In genomic region chr6:12601881-12602280, GRCh38 we compare ENCODE assay signal across 24 cellular contexts.
DNase-seq lines count a peak whose midpoint lies in the region; ATAC-seq and TF ChIP-seq lines count a peak whose summit lies in the region.
"Had no signal": no experiment of that assay in that cellular context is flagged by ENCODE, and none has a peak within 500 bp of the region (broad histone marks: within the 10 kb centered on the region; RNA-seq: fewer than 3 reads in every experiment).

No MANE protein-coding gene starts in this region.

- no peak for TF ChIP-seq CTCF in OCI-LY7 (conservative IDR thresholded peaks at IDR 0.05; ENCODE audit: low read length)
- no peak for TF ChIP-seq CTCF in osteoblast (IDR thresholded peaks at IDR 0.05; ENCODE audit: extremely low read depth, low read depth, low read length)
- TF ChIP-seq CTCF in right atrium auricular region (IDR thresholded peaks at IDR 0.05), result no peak

- no peaks in the 10 kb centered on the region for H3K79me2 ChIP-seq in OCI-LY7 (ENCODE audit: insufficient read depth, low read depth, low read length)
- H3K79me2 ChIP-seq in osteoblast (ENCODE audit: insufficient read depth, low read length), result no peaks in the 10 kb centered on the region

- H3K36me3 ChIP-seq in BLaER1 (no peaks in the 10 kb centered on the region), OCI-LY7 (ENCODE audit: insufficient read depth, low read length) (no peaks in the 10 kb centered on the region), osteoblast (ENCODE audit: insufficient read depth, low read length) (no peaks in the 10 kb centered on the region), right atrium auricular region (no peaks in the 10 kb centered on the region)

- CTCF ChIA-PET in OCI-LY7 (lab: Charles Lee; ENCODE audit: unreplicated experiment), result no interaction called here

- H3K4me1 ChIP-seq in BLaER1 (peaks cover 18% of the 10 kb centered on the region), OCI-LY7 (ENCODE audit: insufficient read depth, low read length, poor library complexity, severe bottlenecking) (peaks cover 65% of the 10 kb centered on the region), osteoblast (ENCODE audit: insufficient read depth, low read length) (peaks cover 12% of the 10 kb centered on the region), right atrium auricular region (peaks cover 0 to 10% of the 10 kb centered on the region in 2 donors)

- no peak overlapping the region for H3K27ac ChIP-seq in BLaER1
- peak overlapping the region; percentile 64 for H3K27ac ChIP-seq in OCI-LY7 (ENCODE audit: low read depth, low read length, poor library complexity, severe bottlenecking)
- H3K27ac ChIP-seq in osteoblast (ENCODE audit: low read depth, low read length), result no peak overlapping the region
- H3K27ac ChIP-seq in right atrium auricular region, result peak overlapping the region in 1 of 2 donors; percentile 22
- H3K27ac ChIP-seq: testis had no signal

- H4K20me1 ChIP-seq in BLaER1 (no peaks in the 10 kb centered on the region), OCI-LY7 (ENCODE audit: insufficient read depth, low read length) (no peaks in the 10 kb centered on the region), osteoblast (ENCODE audit: insufficient read depth, low read length) (no peaks in the 10 kb centered on the region)

- DNase-seq in OCI-LY7 (ENCODE audit: low spot score) (peak; percentile 72), dermis blood vessel endothelial cell (peak; percentile 70), osteoblast (ENCODE audit: insufficient read length, low spot score, missing footprints) (no peak), right atrium auricular region (ENCODE audit: low spot score) (no peak)
- DNase-seq in NK-92 treated with Interleukin-12 subunit alpha and Interleukin-12 subunit beta, amount 100 ng/mL, for 24 hours (lab: John Stamatoyannopoulos, UW), result no peak
- no peak for DNase-seq in activated effector memory CD4-positive, alpha-beta T cell treated with anti-CD3 and anti-CD28 coated beads, Interleukin-2, amount 50 U/mL, for 16 hours
- DNase-seq: activated CD4-positive, alpha-beta T cell treated with anti-CD3 and anti-CD28 coated beads, Interleukin-2, amount 10 ng/mL, durations not matched to agents 24 days and 14 days; activated CD8-positive, alpha-beta memory T cell treated with anti-CD3 and anti-CD28 coated beads, Interleukin-2, amount 10 ng/mL, durations not matched to agents 7 days and 5 days; activated naive CD8-positive, alpha-beta T cell treated with anti-CD3 and anti-CD28 coated beads for 36 hours; CD8-positive, alpha-beta memory T cell; endodermal cell; GF-D8; head of caudate nucleus; HFFc6; left colon; mucosa of descending colon; NCI-H1092 treated with DMSO at 0.1 percent for 48 hours; NCI-H1930; stimulated activated naive B cell treated with anti-CD40 and anti-IgM and Interleukin-4, amounts not matched to agents 10 μg/mL and 1 μg/mL and 100 μg/mL, for 72 hours; T-helper 17 cell; testis had no signal

- H3K9me2 ChIP-seq in OCI-LY7 (ENCODE audit: insufficient read depth, low read length), result no peaks in the 10 kb centered on the region

- ATAC-seq in HG03280 (IDR thresholded peaks at IDR 0.05; ENCODE audit: unreplicated experiment), result no peak
- ATAC-seq: activated CD8-positive, alpha-beta memory T cell treated with anti-CD3 and anti-CD28 coated beads, Interleukin-2, amount 10 ng/mL, durations not matched to agents 7 days and 5 days; left colon; mucosa of descending colon; T-helper 17 cell had no signal

- H2AFZ ChIP-seq in OCI-LY7 (ENCODE audit: low read length) (peak overlapping the region; percentile 76), osteoblast (ENCODE audit: low read length) (no peak overlapping the region)

- no TSS peak for BruUV-seq in OCI-LY7 (replicated peaks; lab: Mats Ljungman, UMichigan)

- intact Hi-C loops in OCI-LY7 (cut with micrococcal nuclease; ENCODE audit: unreplicated experiment), result loop anchor here (10.0 kb wide), 5 partner anchors 97 to 1017 kb away; no protein-coding TSS in a partner anchor

- H3K9ac ChIP-seq in BLaER1, result no peak overlapping the region

- H3K9me3 ChIP-seq in BLaER1 (no peaks in the 10 kb centered on the region), OCI-LY7 (ENCODE audit: low read length) (no peaks in the 10 kb centered on the region), osteoblast (ENCODE audit: low read depth, low read length) (no peaks in the 10 kb centered on the region), right atrium auricular region (no peaks in the 10 kb centered on the region)
- H3K9me3 ChIP-seq: mucosa of descending colon, testis had no signal

- H3K27me3 ChIP-seq in BLaER1, result no peaks in the 10 kb centered on the region
- H3K27me3 ChIP-seq in osteoblast (ENCODE audit: insufficient read depth, low read length), result no peaks in the 10 kb centered on the region
- H3K27me3 ChIP-seq in right atrium auricular region, result no peaks in the 10 kb centered on the region
- H3K27me3 ChIP-seq: testis had no signal

- H3K4me2 ChIP-seq in BLaER1, result peak overlapping the region; percentile 58
- H3K4me2 ChIP-seq in OCI-LY7 (ENCODE audit: low read length), result peak overlapping the region; percentile 75
- peak overlapping the region; percentile 17 for H3K4me2 ChIP-seq in osteoblast (ENCODE audit: insufficient read depth, low read length)

- POLR2A ChIA-PET in OCI-LY7 (lab: Charles Lee), result interaction anchor here (0.6 to 1.4 kb wide), 3 partner anchors 41 to 299 kb away, joined by 3 to 4 read pairs (median 4); no protein-coding TSS in a partner anchor

- H3K4me3 ChIP-seq in BLaER1, result no peak overlapping the region
- H3K4me3 ChIP-seq in OCI-LY7 (ENCODE audit: low read depth, low read length, poor library complexity, severe bottlenecking), result peak overlapping the region; percentile 43
- H3K4me3 ChIP-seq in osteoblast (ENCODE audit: insufficient read depth, low read length), result no peak overlapping the region
- no peak overlapping the region for H3K4me3 ChIP-seq in right atrium auricular region
- H3K4me3 ChIP-seq: mucosa of descending colon, skin epidermis, testis had no signal

Comparison
In these comparisons a context has a peak if more than half of its experiments do, and no peak if none do; other contexts are left out.
1. H3K4me2 ChIP-seq: peak in every context shown above with its lines; median percentile 75 in OCI-LY7; 58 in BLaER1; 17 in osteoblast.
2. DNase-seq: peak in OCI-LY7 (single experiment) and dermis blood vessel endothelial cell (single experiment); none in osteoblast (single experiment), NK-92 treated with Interleukin-12 subunit alpha and Interleukin-12 subunit beta, amount 100 ng/mL, for 24 hours (single experiment), activated effector memory CD4-positive, alpha-beta T cell treated with anti-CD3 and anti-CD28 coated beads, Interleukin-2, amount 50 U/mL, for 16 hours (single experiment) and right atrium auricular region (single experiment).